Comparison of ENCODE assay signal across 17 cellular contexts in genomic region chr18:41771971-41772370, GRCh38.
DNase-seq lines count a peak whose midpoint lies in the region; ATAC-seq and TF ChIP-seq lines count a peak whose summit lies in the region.
"Had no signal": no experiment of that assay in that cellular context is flagged by ENCODE, and none has a peak within 500 bp of the region (broad histone marks: within the 10 kb centered on the region; RNA-seq: fewer than 3 reads in every experiment).

No MANE protein-coding gene starts in this region.

- DNase-seq in NCI-H2171 treated with DMSO at 0.1 percent for 48 hours (lab: John Stamatoyannopoulos, UW), result peak; percentile 61
- DNase-seq in NCI-H2171 (lab: John Stamatoyannopoulos, UW), result no peak
- DNase-seq in NCI-H1694 (lab: John Stamatoyannopoulos, UW), result peak; percentile 29
- DNase-seq in fibroblast of mammary gland (ENCODE audit: low read depth), result peak; percentile 0
- DNase-seq in progenitor cell of endocrine pancreas (ENCODE audit: low spot score, unreplicated experiment), result no peak
- no peak for DNase-seq in adrenal gland
- DNase-seq in activated naive CD4-positive, alpha-beta T cell treated with anti-CD3 and anti-CD28 coated beads, Interleukin-2, amount 50 U/mL, for 72 hours (ENCODE audit: low spot score in 2 of 2), result no peak
- no peak for DNase-seq in anterior cingulate cortex (lab: John Stamatoyannopoulos, UW)
- DNase-seq: H9; Karpas-422; NCI-H1105; NCI-H1930; NCI-H524 treated with DMSO at 0.1 percent for 48 hours; NK-92 treated with Interleukin-12 subunit alpha and Interleukin-12 subunit beta, amount 100 ng/mL, for 24 hours; SHP77 treated with DMSO at 0.1 percent for 48 hours had no signal

- intact Hi-C loops in adrenal gland (cut with DNase I), result no loop called here

- H3K9me3 Mint-ChIP-seq in progenitor cell of endocrine pancreas (ENCODE audit: low read depth), result no peaks in the 10 kb centered on the region
- H3K9me3 Mint-ChIP-seq in activated naive CD4-positive, alpha-beta T cell treated with anti-CD3 and anti-CD28 coated beads, Interleukin-2, amount 50 U/mL, for 72 hours, result no peaks in the 10 kb centered on the region

- H3K9me3 ChIP-seq in adrenal gland (replicated peaks in 1 of 3), result no peaks in the 10 kb centered on the region

- TF ChIP-seq POLR2A in adrenal gland (IDR thresholded peaks at IDR 0.05), result no peak

- no peaks in the 10 kb centered on the region for H3K27me3 ChIP-seq in adrenal gland

- H3K27me3 Mint-ChIP-seq in progenitor cell of endocrine pancreas, result no peaks in the 10 kb centered on the region

- peak overlapping the region; percentile 21 for H3K27ac Mint-ChIP-seq in progenitor cell of endocrine pancreas
- no peak overlapping the region for H3K27ac Mint-ChIP-seq in activated naive CD4-positive, alpha-beta T cell treated with anti-CD3 and anti-CD28 coated beads, Interleukin-2, amount 50 U/mL, for 72 hours
- H3K27ac Mint-ChIP-seq: H9 had no signal

- H3K4me1 ChIP-seq in adrenal gland (replicated peaks in 1 of 2), result no peaks in the 10 kb centered on the region

- no peak overlapping the region for H3K27ac ChIP-seq in adrenal gland
- H3K27ac ChIP-seq: C4-2B had no signal

- H3K4me3 ChIP-seq in fibroblast of mammary gland (ENCODE audit: control insufficient read depth, low read depth, low read length), result no peak overlapping the region
- no peak overlapping the region for H3K4me3 ChIP-seq in adrenal gland

- H3K36me3 ChIP-seq in adrenal gland (replicated peaks in 1 of 2), result no peaks in the 10 kb centered on the region

- H3K4me1 Mint-ChIP-seq in progenitor cell of endocrine pancreas (ENCODE audit: low read depth), result peaks cover 5% of the 10 kb centered on the region

- ATAC-seq in activated naive CD4-positive, alpha-beta T cell treated with anti-CD3 and anti-CD28 coated beads, Interleukin-2, amount 50 U/mL, for 72 hours, result no peak
- ATAC-seq: SK-N-SH treated with all-trans-retinoic acid at 6 μM for 48 hours had no signal

- TF ChIP-seq CTCF in fibroblast of mammary gland (conservative IDR thresholded peaks at IDR 0.05; ENCODE audit: control insufficient read depth, insufficient read depth, low read depth, low read length) (no peak), progenitor cell of endocrine pancreas (IDR thresholded peaks at IDR 0.05; ENCODE audit: unreplicated experiment) (no peak), adrenal gland (IDR thresholded peaks at IDR 0.05) (no peak)

- H3K36me3 Mint-ChIP-seq in progenitor cell of endocrine pancreas (ENCODE audit: insufficient read depth), result no peaks in the 10 kb centered on the region
- no peaks in the 10 kb centered on the region for H3K36me3 Mint-ChIP-seq in activated naive CD4-positive, alpha-beta T cell treated with anti-CD3 and anti-CD28 coated beads, Interleukin-2, amount 50 U/mL, for 72 hours

- no peak overlapping the region for H3K4me3 Mint-ChIP-seq in progenitor cell of endocrine pancreas (ENCODE audit: low read depth)
- H3K4me3 Mint-ChIP-seq: H9 had no signal

- 41 to 73% (median 55%) methylated on average over 1 of the region's 1 CpG for WGBS in adrenal gland, 4 donors

Comparison
In these comparisons a context has a peak if more than half of its experiments do, and no peak if none do; other contexts are left out.
1. DNase-seq: peak in NCI-H2171 treated with DMSO at 0.1 percent for 48 hours (single experiment), NCI-H1694 (single experiment) and fibroblast of mammary gland (single experiment); none in NCI-H2171 (single experiment), progenitor cell of endocrine pancreas (single experiment), adrenal gland (0 of 7), activated naive CD4-positive, alpha-beta T cell treated with anti-CD3 and anti-CD28 coated beads, Interleukin-2, amount 50 U/mL, for 72 hours (0 of 2) and anterior cingulate cortex (0 of 58).